In the genomic region with DNA sequence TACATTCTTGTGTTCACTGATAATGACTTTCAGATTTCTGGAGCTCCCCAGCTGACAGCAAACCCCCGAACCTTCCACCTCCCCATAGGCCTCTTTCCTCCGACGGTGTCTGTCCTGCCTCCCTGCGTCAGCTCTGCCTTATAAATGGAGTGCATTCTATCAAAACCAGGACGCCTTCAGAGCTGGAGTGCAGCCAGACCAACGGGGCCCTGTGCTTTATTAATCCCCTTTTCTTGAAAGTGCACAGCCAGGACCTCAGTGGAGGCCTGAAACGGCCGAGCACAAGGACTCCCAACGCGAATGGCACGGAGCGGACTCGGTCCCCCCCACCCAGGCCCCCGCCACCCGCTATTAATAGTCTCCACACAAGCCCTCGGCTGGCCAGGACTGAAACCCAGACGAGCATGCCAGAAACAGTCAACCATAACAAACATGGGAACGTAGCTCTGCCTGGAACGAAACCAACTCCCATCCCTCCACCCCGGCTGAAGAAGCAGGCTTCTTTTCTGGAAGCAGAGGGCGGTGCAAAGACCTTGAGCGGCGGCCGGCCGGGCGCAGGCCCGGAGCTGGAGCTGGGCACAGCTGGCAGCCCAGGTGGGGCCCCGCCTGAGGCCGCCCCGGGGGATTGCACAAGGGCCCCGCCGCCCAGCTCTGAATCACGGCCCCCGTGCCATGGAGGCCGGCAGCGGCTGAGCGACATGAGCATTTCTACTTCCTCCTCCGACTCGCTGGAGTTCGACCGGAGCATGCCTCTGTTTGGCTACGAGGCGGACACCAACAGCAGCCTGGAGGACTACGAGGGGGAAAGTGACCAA, we compare ENCODE assay signal across 8 cellular contexts. TPM values are rescaled to one million over a fixed set of nuclear protein-coding genes. Genes with fewer than 3 reads are reported as not detected.
DNase-seq lines count a peak whose midpoint lies in the region; ATAC-seq and TF ChIP-seq lines count a peak whose summit lies in the region.

No MANE protein-coding gene starts in this region.

- peaks cover 14% of the 10 kb centered on the region for H4K20me1 ChIP-seq in smooth muscle cell (ENCODE audit: low read depth)

- no peaks in the 10 kb centered on the region for H3K9me3 ChIP-seq in smooth muscle cell (replicated peaks; ENCODE audit: low read depth)

- H3K27me3 ChIP-seq in BJ (ENCODE audit: control insufficient read depth, insufficient read depth, low read length): no peaks in the 10 kb centered on the region
- H3K27me3 ChIP-seq in kidney epithelial cell (ENCODE audit: control insufficient read depth, insufficient read depth, low read length): no peaks in the 10 kb centered on the region
- no peaks in the 10 kb centered on the region for H3K27me3 ChIP-seq in smooth muscle cell (ENCODE audit: low read depth)

- H3K27me3 Mint-ChIP-seq in MCF 10A (ENCODE audit: insufficient read depth, unreplicated experiment): no peaks in the 10 kb centered on the region
- H3K27me3 Mint-ChIP-seq in activated T-cell treated with anti-CD3 and anti-CD28 coated beads, Interleukin-2, amount 50 U/mL, for 24 hours: no peaks in the 10 kb centered on the region
- H3K27me3 Mint-ChIP-seq in stimulated activated naive B cell treated with anti-CD40 and anti-IgM and Interleukin-4, amounts not matched to agents 10 μg/mL and 1 μg/mL and 100 μg/mL, for 72 hours: peaks cover 0 to 5% of the 10 kb centered on the region in 2 donors

- ATAC-seq in stimulated activated naive B cell treated with anti-CD40 and anti-IgM and Interleukin-4, amounts not matched to agents 10 μg/mL and 1 μg/mL and 100 μg/mL, for 72 hours (replicated peaks): no peak

- peaks cover 36% of the 10 kb centered on the region for H3K4me1 Mint-ChIP-seq in MCF 10A (ENCODE audit: insufficient read depth, unreplicated experiment)
- H3K4me1 Mint-ChIP-seq in activated T-cell treated with anti-CD3 and anti-CD28 coated beads, Interleukin-2, amount 50 U/mL, for 24 hours (ENCODE audit: low read depth): peaks cover 13% of the 10 kb centered on the region
- peaks cover 4 to 10% of the 10 kb centered on the region in 2 donors for H3K4me1 Mint-ChIP-seq in stimulated activated naive B cell treated with anti-CD40 and anti-IgM and Interleukin-4, amounts not matched to agents 10 μg/mL and 1 μg/mL and 100 μg/mL, for 72 hours

- H2AFZ ChIP-seq in smooth muscle cell (ENCODE audit: low read depth): no peak overlapping the region

- WGBS in smooth muscle cell (ENCODE audit: low lambda C conversion rate): 21% methylated on average over 39 of the region's 44 CpGs

- H3K79me2 ChIP-seq in smooth muscle cell (ENCODE audit: low read depth): peaks cover 37% of the 10 kb centered on the region

- CTCF ChIA-PET in BJ (lab: Yijun Ruan, JAX) (interaction anchor here (0.9 to 5.0 kb wide), 6 partner anchors 9 to 281 kb away, joined by 3 to 39 read pairs (median 10); no protein-coding TSS in a partner anchor), MCF 10A (lab: Yijun Ruan, JAX) (interaction anchor here (0.9 to 11.8 kb wide), 28 partner anchors 10 to 287 kb away, joined by 3 to 258 read pairs (median 7); no protein-coding TSS in a partner anchor)

- peak overlapping the region; percentile 83 for H3K27ac Mint-ChIP-seq in MCF 10A (ENCODE audit: low read depth, unreplicated experiment)
- H3K27ac Mint-ChIP-seq in activated T-cell treated with anti-CD3 and anti-CD28 coated beads, Interleukin-2, amount 50 U/mL, for 24 hours: no peak overlapping the region
- H3K27ac Mint-ChIP-seq in stimulated activated naive B cell treated with anti-CD40 and anti-IgM and Interleukin-4, amounts not matched to agents 10 μg/mL and 1 μg/mL and 100 μg/mL, for 72 hours: no peak overlapping the region

- no TSS peak for BruUV-seq in MCF 10A (replicated peaks; lab: Mats Ljungman, UMichigan)

- peak overlapping the region; percentile 97 for H3K27ac ChIP-seq in smooth muscle cell (ENCODE audit: low read depth)

- DNase-seq in BJ (ENCODE audit: low read depth) (peak; percentile 94), NCI-H1694 (lab: John Stamatoyannopoulos, UW) (peak; percentile 59), MCF 10A (ENCODE audit: unreplicated experiment) (peak; percentile 95), kidney epithelial cell (ENCODE audit: low read depth) (peak; percentile 77), smooth muscle cell (lab: John Stamatoyannopoulos, UW; ENCODE audit: unreplicated experiment) (peak; percentile 80), GF-D8 (lab: John Stamatoyannopoulos, UW) (no peak)
- DNase-seq in activated T-cell treated with anti-CD3 and anti-CD28 coated beads, Interleukin-2, amount 50 U/mL, for 24 hours: no peak
- no peak for DNase-seq in stimulated activated naive B cell treated with anti-CD40 and anti-IgM and Interleukin-4, amounts not matched to agents 10 μg/mL and 1 μg/mL and 100 μg/mL, for 72 hours

- H3K9ac ChIP-seq in smooth muscle cell (ENCODE audit: low read depth): peak overlapping the region; percentile 87

- peak overlapping the region; percentile 82 for H3K4me3 ChIP-seq in BJ (ENCODE audit: low read depth, low read length)
- H3K4me3 ChIP-seq in kidney epithelial cell (ENCODE audit: low read depth, low read length): peak overlapping the region; percentile 61
- H3K4me3 ChIP-seq in smooth muscle cell: peak overlapping the region; percentile 56

- H3K4me2 ChIP-seq in smooth muscle cell: peak overlapping the region; percentile 89

- peaks cover 20% of the 10 kb centered on the region for H3K36me3 Mint-ChIP-seq in MCF 10A (ENCODE audit: insufficient read depth, unreplicated experiment)
- H3K36me3 Mint-ChIP-seq in activated T-cell treated with anti-CD3 and anti-CD28 coated beads, Interleukin-2, amount 50 U/mL, for 24 hours (ENCODE audit: low read depth): no peaks in the 10 kb centered on the region
- peaks cover 0 to 5% of the 10 kb centered on the region in 2 donors for H3K36me3 Mint-ChIP-seq in stimulated activated naive B cell treated with anti-CD40 and anti-IgM and Interleukin-4, amounts not matched to agents 10 μg/mL and 1 μg/mL and 100 μg/mL, for 72 hours

- H3K36me3 ChIP-seq in BJ (ENCODE audit: control insufficient read depth, insufficient read depth, low read length): peaks cover 5% of the 10 kb centered on the region; the same call in 1 of the 2 replicates
- H3K36me3 ChIP-seq in kidney epithelial cell (ENCODE audit: control insufficient read depth, insufficient read depth, low read length): peaks cover 1% of the 10 kb centered on the region
- H3K36me3 ChIP-seq in smooth muscle cell (ENCODE audit: low read depth): no peaks in the 10 kb centered on the region

- H3K4me1 ChIP-seq in smooth muscle cell (ENCODE audit: low read depth): peaks cover 27% of the 10 kb centered on the region

- H3K9me3 Mint-ChIP-seq in MCF 10A (ENCODE audit: unreplicated experiment): no peaks in the 10 kb centered on the region
- H3K9me3 Mint-ChIP-seq in activated T-cell treated with anti-CD3 and anti-CD28 coated beads, Interleukin-2, amount 50 U/mL, for 24 hours: no peaks in the 10 kb centered on the region
- no peaks in the 10 kb centered on the region for H3K9me3 Mint-ChIP-seq in stimulated activated naive B cell treated with anti-CD40 and anti-IgM and Interleukin-4, amounts not matched to agents 10 μg/mL and 1 μg/mL and 100 μg/mL, for 72 hours

- POLR2A ChIA-PET in BJ (lab: Charles Lee) (interaction anchor here (0.6 to 2.2 kb wide), 5 partner anchors 16 to 143 kb away, joined by 3 to 24 read pairs (median 3); no protein-coding TSS in a partner anchor), MCF 10A (lab: Yijun Ruan, JAX) (interaction anchor here (0.5 to 13.0 kb wide), 48 partner anchors 8 to 1687 kb away, joined by 3 to 525 read pairs (median 6); partner anchors contain the start of genes CFAP61, CRNKL1, DZANK1 and NAA20)

- TF ChIP-seq CTCF in BJ (IDR thresholded peaks at IDR 0.05; ENCODE audit: insufficient read depth, low read depth, low read length) (peak; percentile 8; the same call in 1 of the 2 replicates), MCF 10A (IDR thresholded peaks at IDR 0.05; ENCODE audit: unreplicated experiment) (no peak), kidney epithelial cell (IDR thresholded peaks at IDR 0.05; ENCODE audit: insufficient read depth, low read length, poor library complexity, severe bottlenecking) (no peak), smooth muscle cell (IDR thresholded peaks at IDR 0.05; ENCODE audit: borderline replicate concordance, insufficient read depth, poor library complexity, severe bottlenecking) (no peak)

- H3F3A ChIP-seq in smooth muscle cell (ENCODE audit: low read depth): peaks cover 51% of the 10 kb centered on the region

- intact Hi-C loops in MCF 10A (cut with micrococcal nuclease): loop anchor here (1.0 to 5.0 kb wide), 5 partner anchors 42 to 288 kb away; partner anchors contain the start of gene NAA20

- peak overlapping the region; percentile 80 for H3K4me3 Mint-ChIP-seq in MCF 10A (ENCODE audit: unreplicated experiment)
- no peak overlapping the region for H3K4me3 Mint-ChIP-seq in activated T-cell treated with anti-CD3 and anti-CD28 coated beads, Interleukin-2, amount 50 U/mL, for 24 hours
- H3K4me3 Mint-ChIP-seq in stimulated activated naive B cell treated with anti-CD40 and anti-IgM and Interleukin-4, amounts not matched to agents 10 μg/mL and 1 μg/mL and 100 μg/mL, for 72 hours: no peak overlapping the region

RNA-seq across cellular contexts. Expression of gene NAA20, which starts 42.3 kb away (rescaled TPM):
- polyA plus RNA-seq in BJ (2011; rRNA removed) (34.5 and 63.4 TPM in 2 replicates), smooth muscle cell (96.9 and 101 TPM in 2 replicates)
- polyA minus RNA-seq in BJ (2011; rRNA and poly(A)+ RNA removed): 15.9 and 19.7 TPM in 2 replicates
- total RNA-seq in MCF 10A (2022) (109 and 126 TPM in 2 replicates), kidney epithelial cell (53.6 and 54.9 TPM in 2 replicates), smooth muscle cell (35.4 and 49.4 TPM in 2 replicates)

Comparison
In these comparisons a context has a peak if more than half of its experiments do, and no peak if none do; other contexts are left out.
1. DNase-seq: peak in BJ (single experiment), NCI-H1694 (single experiment), MCF 10A (single experiment), kidney epithelial cell (single experiment) and smooth muscle cell (single experiment); none in activated T-cell treated with anti-CD3 and anti-CD28 coated beads, Interleukin-2, amount 50 U/mL, for 24 hours (single experiment), GF-D8 (single experiment) and stimulated activated naive B cell treated with anti-CD40 and anti-IgM and Interleukin-4, amounts not matched to agents 10 μg/mL and 1 μg/mL and 100 μg/mL, for 72 hours (single experiment).
2. Peak in every context shown above with its lines, with median percentiles within 50 percentile points of each other: H3K4me3 ChIP-seq.